ENCODE assay signal across 1 cellular context in genomic region chr11:79466411-79466810, GRCh38.
TF ChIP-seq lines count a peak whose summit lies in the region.

No MANE protein-coding gene starts in this region.

TF ChIP-seq in HepG2, 621 proteins besides CTCF, POLR2A, EP300 and RAD21 (continued from another document):
- TF ChIP-seq MTF1 (CRISPR knock-in tag; IDR thresholded peaks at IDR 0.05) (no peak), ZNF558 (CRISPR knock-in tag; IDR thresholded peaks at IDR 0.05; ENCODE audit: borderline replicate concordance) (no peak), PTBP1 (IDR thresholded peaks at IDR 0.05; ENCODE audit: low read depth, low read length, poor library complexity, severe bottlenecking) (no peak), ZNF33A (CRISPR knock-in tag; IDR thresholded peaks at IDR 0.05; ENCODE audit: borderline replicate concordance) (no peak), TIGD3 (CRISPR knock-in tag; IDR thresholded peaks at IDR 0.05; ENCODE audit: borderline replicate concordance) (no peak), ZMYM2 (CRISPR knock-in tag; IDR thresholded peaks at IDR 0.05) (no peak), BCL6 (CRISPR knock-in tag; IDR thresholded peaks at IDR 0.05) (no peak), AKNA (CRISPR knock-in tag; IDR thresholded peaks at IDR 0.05; ENCODE audit: borderline replicate concordance) (no peak)
